In genomic region chr10:86399879-86400704, GRCh38 we compare ENCODE assay signal across 1 cellular context.
TF ChIP-seq lines count a peak whose summit lies in the region.

No MANE protein-coding gene starts in this region.

TF ChIP-seq in HepG2, 621 proteins besides CTCF, POLR2A, EP300 and RAD21 (continued from another document and continues in another):
- TF ChIP-seq ZNF335 (CRISPR knock-in tag; IDR thresholded peaks at IDR 0.05), result 0 out of 2 replicates have a peak, but pooled peaks have one; percentile 20
- peak; percentile 87 for TF ChIP-seq ZBTB38 (CRISPR knock-in tag; IDR thresholded peaks at IDR 0.05)
- TF ChIP-seq MTA1 (CRISPR knock-in tag; IDR thresholded peaks at IDR 0.05; ENCODE audit: borderline replicate concordance), result peak; percentile 74; the same call in 1 of the 2 replicates
- no peak for TF ChIP-seq ZNF577 (CRISPR knock-in tag; IDR thresholded peaks at IDR 0.05; ENCODE audit: borderline replicate concordance, low read depth)
- TF ChIP-seq POGZ (CRISPR knock-in tag; IDR thresholded peaks at IDR 0.05), result peak; percentile 69
- TF ChIP-seq, protein P1, sequence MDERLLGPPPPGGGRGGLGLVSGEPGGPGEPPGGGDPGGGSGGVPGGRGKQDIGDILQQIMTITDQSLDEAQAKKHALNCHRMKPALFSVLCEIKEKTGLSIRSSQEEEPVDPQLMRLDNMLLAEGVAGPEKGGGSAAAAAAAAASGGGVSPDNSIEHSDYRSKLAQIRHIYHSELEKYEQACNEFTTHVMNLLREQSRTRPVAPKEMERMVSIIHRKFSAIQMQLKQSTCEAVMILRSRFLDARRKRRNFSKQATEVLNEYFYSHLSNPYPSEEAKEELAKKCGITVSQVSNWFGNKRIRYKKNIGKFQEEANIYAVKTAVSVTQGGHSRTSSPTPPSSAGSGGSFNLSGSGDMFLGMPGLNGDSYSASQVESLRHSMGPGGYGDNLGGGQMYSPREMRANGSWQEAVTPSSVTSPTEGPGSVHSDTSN (CRISPR knock-in tag; IDR thresholded peaks at IDR 0.05), result no peak
- TF ChIP-seq ARID2 (CRISPR knock-in tag; IDR thresholded peaks at IDR 0.05; ENCODE audit: borderline replicate concordance), result 0 out of 2 replicates have a peak, but pooled peaks have one; percentile 28
- TF ChIP-seq RELA (CRISPR knock-in tag; IDR thresholded peaks at IDR 0.05), result no peak; the same call in 1 of the 2 replicates
- peak; percentile 50 for TF ChIP-seq HNF4A (CRISPR knock-in tag; IDR thresholded peaks at IDR 0.05)
- peak; percentile 94 for TF ChIP-seq ZNF564 (CRISPR knock-in tag; IDR thresholded peaks at IDR 0.05)
- TF ChIP-seq BCL3 (CRISPR knock-in tag; IDR thresholded peaks at IDR 0.05), result peak; percentile 78; the same call in 1 of the 2 replicates
- TF ChIP-seq SP4 (CRISPR knock-in tag; IDR thresholded peaks at IDR 0.05), result peak; percentile 79; the same call in 1 of the 2 replicates
- TF ChIP-seq SAP130 (CRISPR knock-in tag; IDR thresholded peaks at IDR 0.05; ENCODE audit: low read depth), result peak; percentile 81
- no peak for TF ChIP-seq ZFP62 (CRISPR knock-in tag; IDR thresholded peaks at IDR 0.05)
- peak; percentile 92 for TF ChIP-seq ZNF777 (CRISPR knock-in tag; IDR thresholded peaks at IDR 0.05)
- no peak for TF ChIP-seq FOXP1 (IDR thresholded peaks at IDR 0.05)
- TF ChIP-seq FOXP1 (CRISPR knock-in tag; IDR thresholded peaks at IDR 0.05), result no peak
- TF ChIP-seq KAT7 (CRISPR knock-in tag; IDR thresholded peaks at IDR 0.05; ENCODE audit: borderline replicate concordance), result peak; percentile 96; the same call in 1 of the 2 replicates
- TF ChIP-seq SNRNP70 (IDR thresholded peaks at IDR 0.05; ENCODE audit: low read depth, low read length), result no peak
- TF ChIP-seq TRIM24 (CRISPR knock-in tag; IDR thresholded peaks at IDR 0.05), result no peak
- no peak for TF ChIP-seq FOXM1 (CRISPR knock-in tag; IDR thresholded peaks at IDR 0.05)
- TF ChIP-seq SIN3A (IDR thresholded peaks at IDR 0.05; ENCODE audit: borderline replicate concordance, low read depth, low read length), result peak; percentile 48; the same call in 1 of the 2 replicates
- TF ChIP-seq, protein P2, sequence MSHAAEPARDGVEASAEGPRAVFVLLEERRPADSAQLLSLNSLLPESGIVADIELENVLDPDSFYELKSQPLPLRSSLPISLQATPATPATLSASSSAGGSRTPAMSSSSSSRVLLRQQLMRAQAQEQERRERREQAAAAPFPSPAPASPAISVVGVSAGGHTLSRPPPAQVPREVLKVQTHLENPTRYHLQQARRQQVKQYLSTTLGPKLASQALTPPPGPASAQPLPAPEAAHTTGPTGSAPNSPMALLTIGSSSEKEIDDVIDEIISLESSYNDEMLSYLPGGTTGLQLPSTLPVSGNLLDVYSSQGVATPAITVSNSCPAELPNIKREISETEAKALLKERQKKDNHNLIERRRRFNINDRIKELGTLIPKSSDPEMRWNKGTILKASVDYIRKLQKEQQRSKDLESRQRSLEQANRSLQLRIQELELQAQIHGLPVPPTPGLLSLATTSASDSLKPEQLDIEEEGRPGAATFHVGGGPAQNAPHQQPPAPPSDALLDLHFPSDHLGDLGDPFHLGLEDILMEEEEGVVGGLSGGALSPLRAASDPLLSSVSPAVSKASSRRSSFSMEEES (CRISPR knock-in tag; IDR thresholded peaks at IDR 0.05), result no peak
- TF ChIP-seq HCFC1 (IDR thresholded peaks at IDR 0.05; ENCODE audit: low read depth, low read length), result no peak
- no peak; the same call in none of the 2 replicates for TF ChIP-seq ZXDC (CRISPR knock-in tag; IDR thresholded peaks at IDR 0.05)
- TF ChIP-seq ZNF589 (CRISPR knock-in tag; conservative IDR thresholded peaks at IDR 0.05), result peak; percentile 69; the same call in 1 of the 2 replicates
- peak; percentile 31; the same call in 1 of the 2 replicates for TF ChIP-seq ZNF775 (CRISPR knock-in tag; IDR thresholded peaks at IDR 0.05; ENCODE audit: borderline replicate concordance)
- no peak for TF ChIP-seq KDM6A (CRISPR knock-in tag; IDR thresholded peaks at IDR 0.05; ENCODE audit: low read depth)
- TF ChIP-seq MBNL3 (CRISPR knock-in tag; conservative IDR thresholded peaks at IDR 0.05), result no peak
- TF ChIP-seq TARDBP (CRISPR knock-in tag; IDR thresholded peaks at IDR 0.05), result peak; percentile 69; the same call in 1 of the 2 replicates
- no peak; the same call in 1 of the 2 replicates for TF ChIP-seq ZNF788 (CRISPR knock-in tag; IDR thresholded peaks at IDR 0.05; ENCODE audit: borderline replicate concordance)
- no peak for TF ChIP-seq AGO1 (IDR thresholded peaks at IDR 0.05; ENCODE audit: low read depth, low read length, poor library complexity, severe bottlenecking)
- TF ChIP-seq ZNF740 (CRISPR knock-in tag; IDR thresholded peaks at IDR 0.05), result no peak
- TF ChIP-seq HMG20A (CRISPR knock-in tag; IDR thresholded peaks at IDR 0.05; ENCODE audit: borderline replicate concordance), result peak; percentile 58; the same call in 1 of the 2 replicates
- TF ChIP-seq EZH2 (conservative IDR thresholded peaks at IDR 0.05; ENCODE audit: low read depth, low read length), result no peak
- TF ChIP-seq NR2F2 (IDR thresholded peaks at IDR 0.05; ENCODE audit: borderline replicate concordance, low read depth), result no peak
- no peak; the same call in 1 of the 2 replicates for TF ChIP-seq PLSCR1 (CRISPR knock-in tag; IDR thresholded peaks at IDR 0.05; ENCODE audit: borderline replicate concordance)
- TF ChIP-seq HIC2 (CRISPR knock-in tag; IDR thresholded peaks at IDR 0.05; ENCODE audit: low read depth), result peak; percentile 25; the same call in 1 of the 2 replicates
- TF ChIP-seq SALL1 (CRISPR knock-in tag; IDR thresholded peaks at IDR 0.05), result peak; percentile 94
- TF ChIP-seq GMEB2 (CRISPR knock-in tag; IDR thresholded peaks at IDR 0.05; ENCODE audit: low read depth), result no peak
- 0 out of 2 replicates have a peak, but pooled peaks have one; percentile 28 for TF ChIP-seq ZNF296 (CRISPR knock-in tag; conservative IDR thresholded peaks at IDR 0.05)
- TF ChIP-seq NFKBIZ (CRISPR knock-in tag; IDR thresholded peaks at IDR 0.05), result peak; percentile 83
- peak; percentile 81 for TF ChIP-seq AGO2 (optimal IDR thresholded peaks at IDR 0.05; ENCODE audit: low read depth, low read length)
- TF ChIP-seq NR0B2 (CRISPR knock-in tag; IDR thresholded peaks at IDR 0.05), result peak; percentile 88
- no peak for TF ChIP-seq CHD2 (IDR thresholded peaks at IDR 0.05; ENCODE audit: low read depth, low read length)
- no peak for TF ChIP-seq TOE1 (CRISPR knock-in tag; IDR thresholded peaks at IDR 0.05)
- TF ChIP-seq, protein P3, sequence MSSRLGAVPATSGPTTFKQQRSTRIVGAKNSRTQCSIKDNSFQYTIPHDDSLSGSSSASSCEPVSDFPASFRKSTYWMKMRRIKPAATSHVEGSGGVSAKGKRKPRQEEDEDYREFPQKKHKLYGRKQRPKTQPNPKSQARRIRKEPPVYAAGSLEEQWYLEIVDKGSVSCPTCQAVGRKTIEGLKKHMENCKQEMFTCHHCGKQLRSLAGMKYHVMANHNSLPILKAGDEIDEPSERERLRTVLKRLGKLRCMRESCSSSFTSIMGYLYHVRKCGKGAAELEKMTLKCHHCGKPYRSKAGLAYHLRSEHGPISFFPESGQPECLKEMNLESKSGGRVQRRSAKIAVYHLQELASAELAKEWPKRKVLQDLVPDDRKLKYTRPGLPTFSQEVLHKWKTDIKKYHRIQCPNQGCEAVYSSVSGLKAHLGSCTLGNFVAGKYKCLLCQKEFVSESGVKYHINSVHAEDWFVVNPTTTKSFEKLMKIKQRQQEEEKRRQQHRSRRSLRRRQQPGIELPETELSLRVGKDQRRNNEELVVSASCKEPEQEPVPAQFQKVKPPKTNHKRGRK (CRISPR knock-in tag; IDR thresholded peaks at IDR 0.05), result peak; percentile 15; the same call in 1 of the 2 replicates
- TF ChIP-seq PPARG (CRISPR knock-in tag; conservative IDR thresholded peaks at IDR 0.05), result no peak; the same call in 1 of the 2 replicates
- peak; percentile 62 for TF ChIP-seq ZNF878 (CRISPR knock-in tag; IDR thresholded peaks at IDR 0.05)
- TF ChIP-seq ZNF484 (CRISPR knock-in tag; IDR thresholded peaks at IDR 0.05; ENCODE audit: borderline replicate concordance, low read depth), result no peak
- TF ChIP-seq NR2F6 (IDR thresholded peaks at IDR 0.05), result no peak
- peak; percentile 47 for TF ChIP-seq NR2F6 (CRISPR knock-in tag; IDR thresholded peaks at IDR 0.05)
- TF ChIP-seq KLF9 (CRISPR knock-in tag; IDR thresholded peaks at IDR 0.05; ENCODE audit: low read depth), result peak; percentile 46; the same call in 1 of the 2 replicates
- peak; percentile 62 for TF ChIP-seq RARA (CRISPR knock-in tag; IDR thresholded peaks at IDR 0.05)
- no peak for TF ChIP-seq CBX2 (IDR thresholded peaks at IDR 0.05; ENCODE audit: low read depth, low read length)
- TF ChIP-seq CBX2 (CRISPR knock-in tag; IDR thresholded peaks at IDR 0.05; ENCODE audit: low read depth), result 0 out of 2 replicates have a peak, but pooled peaks have one; percentile 70
- TF ChIP-seq ZNF558 (CRISPR knock-in tag; IDR thresholded peaks at IDR 0.05; ENCODE audit: borderline replicate concordance), result peak; percentile 73
- peak; percentile 76 for TF ChIP-seq HNF1B (CRISPR knock-in tag; IDR thresholded peaks at IDR 0.05)
